ENCODE assay signal across 8 cellular contexts in genomic region chr19:48954595-48955307, GRCh38. TPM values are rescaled to one million over a fixed set of nuclear protein-coding genes. Genes with fewer than 3 reads are reported as not detected.
DNase-seq lines count a peak whose midpoint lies in the region; ATAC-seq and TF ChIP-seq lines count a peak whose summit lies in the region.

TSS of gene BAX (plus strand) at chr19:48954875. CDS start at chr19:48954929, 54 bp downstream.

- H3K27me3 ChIP-seq in PC-9 (ENCODE audit: insufficient read depth, low read depth) = no peaks in the 10 kb centered on the region
- H3K27me3 ChIP-seq in mucosa of rectum (ENCODE audit: control insufficient read depth in 2 of 2, insufficient read depth in 2 of 2, low read length in 2 of 2) = no peaks in the 10 kb centered on the region

- DNase-seq in DMS153 (lab: John Stamatoyannopoulos, UW) = peak; percentile 96
- peak; percentile 88 to 97 for DNase-seq in PC-9
- peak; percentile 86 for DNase-seq in activated T-cell treated with anti-CD3 and anti-CD28 coated beads, Interleukin-2, amount 50 U/mL, for 1 hour
- DNase-seq in epithelial cell of proximal tubule (ENCODE audit: low read depth) = no peak
- DNase-seq in stimulated activated CD8-positive, alpha-beta memory T cell treated with anti-CD3 and anti-CD28 coated beads, Interleukin-4, amount 100 ng/mL, for 4 hours (ENCODE audit: low read depth in 2 of 2, low spot score in 1 of 2) = peak; percentile 71 to 77

- H3K9me3 ChIP-seq in PC-9 (ENCODE audit: insufficient read depth, low read depth) (no peaks in the 10 kb centered on the region), mucosa of rectum (ENCODE audit: control insufficient read depth in 2 of 2, low read length in 2 of 2) (no peaks in the 10 kb centered on the region)

- no peak for TF ChIP-seq RAD21 in Ishikawa (IDR thresholded peaks at IDR 0.05; ENCODE audit: low read depth)

- H3K4me2 ChIP-seq in PC-9 = peak within 1 kb of the TSS; percentile 82

- intact Hi-C loops in PC-9 (cut with micrococcal nuclease; ENCODE audit: unreplicated experiment) = loop anchor here (1.0 kb wide), 1 partner anchor 21 kb away; the partner anchor contains the start of gene DHDH

- peaks cover 9% of the 10 kb centered on the region; the same call in 1 of the 2 replicates for H3K36me3 ChIP-seq in PC-9 (ENCODE audit: low read depth)
- no peaks in the 10 kb centered on the region for H3K36me3 ChIP-seq in mucosa of rectum (ENCODE audit: control insufficient read depth in 2 of 2, insufficient read depth in 2 of 2, low read length in 2 of 2)

- peak within 1 kb of the TSS; percentile 92 to 95 for H3K9ac ChIP-seq in mucosa of rectum (ENCODE audit: low read depth in 1 of 2, low read length in 2 of 2)

- H3K4me1 ChIP-seq in PC-9 (replicated peaks; ENCODE audit: insufficient read depth) = peaks cover 10% of the 10 kb centered on the region; the same call in 1 of the 2 replicates
- peaks cover 9 to 16% of the 10 kb centered on the region in 2 donors for H3K4me1 ChIP-seq in mucosa of rectum (ENCODE audit: control insufficient read depth in 2 of 2, insufficient read depth in 2 of 2, low read length in 2 of 2)

- H3K4me3 ChIP-seq in PC-9 (peak within 1 kb of the TSS; percentile 92), epithelial cell of proximal tubule (ENCODE audit: low read depth, low read length) (peak within 1 kb of the TSS; percentile 99), mucosa of rectum (ENCODE audit: low read length in 2 of 2) (peak within 1 kb of the TSS; percentile 88 to 96)

- POLR2A ChIA-PET in PC-9 (lab: Charles Lee; ENCODE audit: unreplicated experiment) = interaction anchor here (0.6 kb wide), 1 partner anchor 29 kb away, joined by 6 read pairs; no protein-coding TSS in a partner anchor

- CTCF ChIA-PET in PC-9 (lab: Charles Lee) = interaction anchor here (0.6 kb wide), 2 partner anchors 110 to 113 kb away, joined by 3 to 5 read pairs; no protein-coding TSS in a partner anchor

- H3K9me2 ChIP-seq in PC-9 (ENCODE audit: insufficient read depth) = no peaks in the 10 kb centered on the region

- TF ChIP-seq CTCF in PC-9 (conservative IDR thresholded peaks at IDR 0.05) (no peak; the same call in 1 of the 2 replicates), epithelial cell of proximal tubule (conservative IDR thresholded peaks at IDR 0.05; ENCODE audit: low read depth, low read length) (no peak)

- peaks cover 21% of the 10 kb centered on the region for H3K79me2 ChIP-seq in PC-9 (ENCODE audit: low read depth)

- TF ChIP-seq EP300 in Ishikawa (IDR thresholded peaks at IDR 0.05; ENCODE audit: borderline replicate concordance) = no peak

- peak within 1 kb of the TSS; percentile 92 for H2AFZ ChIP-seq in PC-9

- peak; percentile 82 for ATAC-seq in GM21529 (IDR thresholded peaks at IDR 0.05; ENCODE audit: unreplicated experiment)

- H3F3A ChIP-seq in PC-9 (ENCODE audit: insufficient read depth, low read depth) = peaks cover 34% of the 10 kb centered on the region

- no peaks in the 10 kb centered on the region for H4K20me1 ChIP-seq in PC-9 (ENCODE audit: insufficient read depth)

- H3K27ac ChIP-seq in PC-9 (peak within 1 kb of the TSS; percentile 40), mucosa of rectum (ENCODE audit: low read depth in 2 of 2, low read length in 2 of 2) (peak within 1 kb of the TSS; percentile 72 to 75)

- no TSS peak for BruUV-seq in PC-9 (replicated peaks; lab: Mats Ljungman, UMichigan)

TF ChIP-seq in Ishikawa, 13 proteins besides CTCF, POLR2A, EP300 and RAD21:
- TF ChIP-seq, protein P1, sequence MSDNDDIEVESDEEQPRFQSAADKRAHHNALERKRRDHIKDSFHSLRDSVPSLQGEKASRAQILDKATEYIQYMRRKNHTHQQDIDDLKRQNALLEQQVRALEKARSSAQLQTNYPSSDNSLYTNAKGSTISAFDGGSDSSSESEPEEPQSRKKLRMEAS (IDR thresholded peaks at IDR 0.05) = peak; percentile 87
- TF ChIP-seq CREB1 (IDR thresholded peaks at IDR 0.05; ENCODE audit: low read depth) = no peak
- TF ChIP-seq FOXM1 (IDR thresholded peaks at IDR 0.05; ENCODE audit: borderline replicate concordance, low read depth) = no peak
- peak; percentile 57; the same call in 1 of the 2 replicates for TF ChIP-seq ZBTB7A (IDR thresholded peaks at IDR 0.05; ENCODE audit: low read depth)
- no peak for TF ChIP-seq REST (IDR thresholded peaks at IDR 0.05; ENCODE audit: low read depth)
- peak; percentile 38; the same call in 1 of the 2 replicates for TF ChIP-seq TAF1 (IDR thresholded peaks at IDR 0.05; ENCODE audit: low read depth)
- TF ChIP-seq TCF12 (IDR thresholded peaks at IDR 0.05; ENCODE audit: low read depth) = peak; percentile 33; the same call in 1 of the 2 replicates
- peak; percentile 59; the same call in 1 of the 2 replicates for TF ChIP-seq EGR1 (IDR thresholded peaks at IDR 0.05)
- TF ChIP-seq YY1 (IDR thresholded peaks at IDR 0.05; ENCODE audit: low read depth) = peak; percentile 99
- no peak for TF ChIP-seq TEAD4 (IDR thresholded peaks at IDR 0.05)
- TF ChIP-seq, protein P2, sequence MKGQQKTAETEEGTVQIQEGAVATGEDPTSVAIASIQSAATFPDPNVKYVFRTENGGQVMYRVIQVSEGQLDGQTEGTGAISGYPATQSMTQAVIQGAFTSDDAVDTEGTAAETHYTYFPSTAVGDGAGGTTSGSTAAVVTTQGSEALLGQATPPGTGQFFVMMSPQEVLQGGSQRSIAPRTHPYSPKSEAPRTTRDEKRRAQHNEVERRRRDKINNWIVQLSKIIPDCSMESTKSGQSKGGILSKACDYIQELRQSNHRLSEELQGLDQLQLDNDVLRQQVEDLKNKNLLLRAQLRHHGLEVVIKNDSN (IDR thresholded peaks at IDR 0.05) = peak; percentile 100

RNA-seq across cellular contexts. Expression of gene BAX, which starts in this region (rescaled TPM):
- total RNA-seq in PC-9 (2021) (140 and 198 TPM in 2 replicates), epithelial cell of proximal tubule (173 and 179 TPM in 2 replicates)
